34 cellular contexts compared by ENCODE assay signal in the genomic region with DNA sequence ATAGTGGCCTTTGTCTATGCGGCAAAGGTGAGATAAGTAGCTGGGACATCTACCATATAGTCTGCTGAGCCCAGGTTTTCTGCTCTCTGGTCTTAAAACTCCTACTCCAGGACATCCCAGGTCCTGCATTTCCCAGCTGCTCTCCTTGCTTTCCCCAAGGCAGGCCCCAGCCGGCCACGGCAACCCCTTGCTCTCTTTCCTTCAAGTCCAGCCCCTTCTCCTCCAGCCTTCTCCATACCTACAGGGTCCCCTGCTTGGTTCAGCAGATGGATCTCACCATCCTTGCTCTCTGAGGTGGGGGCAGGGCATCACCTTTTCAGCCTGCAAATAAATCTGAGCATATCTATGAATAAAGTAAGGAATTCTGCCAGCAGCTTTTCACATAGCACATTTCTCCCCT. TPM values are rescaled to one million over a fixed set of nuclear protein-coding genes. Genes with fewer than 3 reads are reported as not detected.
DNase-seq lines count a peak whose midpoint lies in the region; ATAC-seq lines count a peak whose summit lies in the region.
"Had no signal": no experiment of that assay in that cellular context is flagged by ENCODE, and none has a peak within 500 bp of the region (broad histone marks: within the 10 kb centered on the region; RNA-seq: fewer than 3 reads in every experiment).

No MANE protein-coding gene starts in this region.

- peaks cover 45% of the 10 kb centered on the region for H3K36me3 ChIP-seq in CD4-positive, alpha-beta memory T cell (ENCODE audit: insufficient read depth, low read length)
- H3K36me3 ChIP-seq: colonic mucosa, pancreas had no signal

- CTCF ChIA-PET in activated CD4-positive, alpha-beta T cell treated with anti-CD3 and anti-CD28 coated beads, Interleukin-2, amount 10 ng/mL, durations not matched to agents 7 days and 5 days (lab: Charles Lee): interaction anchor here (1.5 to 5.0 kb wide), 5 partner anchors 10 to 191 kb away, joined by 3 to 20 read pairs (median 4); no protein-coding TSS in a partner anchor
- CTCF ChIA-PET in CD4-positive, alpha-beta memory T cell (lab: Charles Lee; ENCODE audit: partially characterized antibody): interaction anchor here (0.7 to 5.6 kb wide), 7 partner anchors 10 to 275 kb away, joined by 3 to 42 read pairs (median 4); a partner anchor contains a TSS
- CTCF ChIA-PET in activated CD8-positive, alpha-beta T cell treated with anti-CD3 and anti-CD28 coated beads, Interleukin-2, amount 10 ng/mL, durations not matched to agents 7 days and 5 days (lab: Charles Lee): interaction anchor here (1.6 to 6.1 kb wide), 3 partner anchors 9 to 297 kb away, joined by 3 to 47 read pairs (median 12); no protein-coding TSS in a partner anchor

- no peaks in the 10 kb centered on the region for H3K27me3 Mint-ChIP-seq in activated CD4-positive, alpha-beta T cell treated with anti-CD3 and anti-CD28 coated beads, Interleukin-2, amount 10 ng/mL, durations not matched to agents 7 days and 5 days
- no peaks in the 10 kb centered on the region for H3K27me3 Mint-ChIP-seq in CD4-positive, alpha-beta memory T cell
- H3K27me3 Mint-ChIP-seq in activated CD8-positive, alpha-beta T cell treated with anti-CD3 and anti-CD28 coated beads, Interleukin-2, amount 10 ng/mL, durations not matched to agents 7 days and 5 days (ENCODE audit: low read depth): no peaks in the 10 kb centered on the region
- H3K27me3 Mint-ChIP-seq in immature natural killer cell (ENCODE audit: low read depth in 3 of 3): peaks cover 0 to 10% (median 0%) of the 10 kb centered on the region in 3 donors

- peaks cover 94% of the 10 kb centered on the region for H3K4me1 Mint-ChIP-seq in activated CD4-positive, alpha-beta T cell treated with anti-CD3 and anti-CD28 coated beads, Interleukin-2, amount 10 ng/mL, durations not matched to agents 7 days and 5 days
- peaks cover 85 to 100% (median 92%) of the 10 kb centered on the region in 4 donors for H3K4me1 Mint-ChIP-seq in CD4-positive, alpha-beta memory T cell
- H3K4me1 Mint-ChIP-seq in activated CD8-positive, alpha-beta T cell treated with anti-CD3 and anti-CD28 coated beads, Interleukin-2, amount 10 ng/mL, durations not matched to agents 7 days and 5 days (ENCODE audit: low read depth): peaks cover 97% of the 10 kb centered on the region
- peaks cover 98 to 100% of the 10 kb centered on the region in 2 donors for H3K4me1 Mint-ChIP-seq in immature natural killer cell

- ATAC-seq in activated CD8-positive, alpha-beta T cell treated with anti-CD3 and anti-CD28 coated beads, Interleukin-2, amount 10 ng/mL, durations not matched to agents 7 days and 5 days: no peak
- ATAC-seq in GM21717 (IDR thresholded peaks at IDR 0.05; ENCODE audit: unreplicated experiment): no peak
- ATAC-seq in GM21526 (IDR thresholded peaks at IDR 0.05; ENCODE audit: low FRiP score, unreplicated experiment): no peak
- ATAC-seq: A549, pancreas, PC-3, SK-N-SH treated with all-trans-retinoic acid at 6 μM for 48 hours had no signal

- POLR2A ChIA-PET in activated CD4-positive, alpha-beta T cell treated with anti-CD3 and anti-CD28 coated beads, Interleukin-2, amount 10 ng/mL, durations not matched to agents 7 days and 5 days (lab: Charles Lee): no interaction called here
- POLR2A ChIA-PET in CD4-positive, alpha-beta memory T cell (lab: Charles Lee; ENCODE audit: partially characterized antibody): interaction anchor here (1.2 to 12.4 kb wide), 16 partner anchors 8 to 378 kb away, joined by 3 to 593 read pairs (median 114); a partner anchor contains a TSS
- POLR2A ChIA-PET in activated CD8-positive, alpha-beta T cell treated with anti-CD3 and anti-CD28 coated beads, Interleukin-2, amount 10 ng/mL, durations not matched to agents 7 days and 5 days (lab: Charles Lee): interaction anchor here (1.0 to 2.0 kb wide), 4 partner anchors 8 to 296 kb away, joined by 3 to 13 read pairs (median 5); a partner anchor contains a TSS

- H3K4me3 ChIP-seq in CD4-positive, alpha-beta memory T cell (ENCODE audit: low read length in 2 of 2): peak overlapping the region in 1 of 2 donors; percentile 20
- H3K4me3 ChIP-seq: A549, colonic mucosa, mucosa of descending colon, pancreas had no signal

- H3K36me3 Mint-ChIP-seq in activated CD4-positive, alpha-beta T cell treated with anti-CD3 and anti-CD28 coated beads, Interleukin-2, amount 10 ng/mL, durations not matched to agents 7 days and 5 days (ENCODE audit: low read depth): peaks cover 74% of the 10 kb centered on the region
- peaks cover 55 to 59% of the 10 kb centered on the region in 2 donors for H3K36me3 Mint-ChIP-seq in CD4-positive, alpha-beta memory T cell
- peaks cover 69% of the 10 kb centered on the region for H3K36me3 Mint-ChIP-seq in activated CD8-positive, alpha-beta T cell treated with anti-CD3 and anti-CD28 coated beads, Interleukin-2, amount 10 ng/mL, durations not matched to agents 7 days and 5 days (ENCODE audit: low read depth)
- peaks cover 36 to 57% (median 40%) of the 10 kb centered on the region in 3 donors for H3K36me3 Mint-ChIP-seq in immature natural killer cell

- peak overlapping the region; percentile 56 for H3K27ac ChIP-seq in CD4-positive, alpha-beta memory T cell (ENCODE audit: low read depth, low read length)
- H3K27ac ChIP-seq: A549, colonic mucosa, pancreas had no signal

- H3K27me3 ChIP-seq in CD4-positive, alpha-beta memory T cell (ENCODE audit: insufficient read depth, low read length): no peaks in the 10 kb centered on the region
- H3K27me3 ChIP-seq: colonic mucosa, pancreas had no signal

- H3K27ac Mint-ChIP-seq in activated CD4-positive, alpha-beta T cell treated with anti-CD3 and anti-CD28 coated beads, Interleukin-2, amount 10 ng/mL, durations not matched to agents 7 days and 5 days: peak overlapping the region; percentile 48
- peak overlapping the region; percentile 86 to 97 (median 96) for H3K27ac Mint-ChIP-seq in CD4-positive, alpha-beta memory T cell
- H3K27ac Mint-ChIP-seq in activated CD8-positive, alpha-beta T cell treated with anti-CD3 and anti-CD28 coated beads, Interleukin-2, amount 10 ng/mL, durations not matched to agents 7 days and 5 days: peak overlapping the region; percentile 71
- peak overlapping the region; percentile 85 to 97 (median 93) for H3K27ac Mint-ChIP-seq in immature natural killer cell

- peak overlapping the region; percentile 58 for H3K4me3 Mint-ChIP-seq in activated CD4-positive, alpha-beta T cell treated with anti-CD3 and anti-CD28 coated beads, Interleukin-2, amount 10 ng/mL, durations not matched to agents 7 days and 5 days
- H3K4me3 Mint-ChIP-seq in CD4-positive, alpha-beta memory T cell: peak overlapping the region; percentile 92 to 100 (median 98)
- no peak overlapping the region for H3K4me3 Mint-ChIP-seq in activated CD8-positive, alpha-beta T cell treated with anti-CD3 and anti-CD28 coated beads, Interleukin-2, amount 10 ng/mL, durations not matched to agents 7 days and 5 days
- H3K4me3 Mint-ChIP-seq in immature natural killer cell: peak overlapping the region in 4 of 5 donors; percentile 10 to 51 (median 14)
- H3K4me3 Mint-ChIP-seq: neural crest cell had no signal

- H3K4me1 ChIP-seq in CD4-positive, alpha-beta memory T cell (ENCODE audit: insufficient read depth, low read length): peaks cover 98% of the 10 kb centered on the region
- H3K4me1 ChIP-seq: A549, colonic mucosa, pancreas had no signal

- intact Hi-C loops in CD4-positive, alpha-beta memory T cell (cut with micrococcal nuclease): loop anchor here (1.0 kb wide), 1 partner anchor 9 kb away; no protein-coding TSS in a partner anchor

- H3K9me3 ChIP-seq in CD4-positive, alpha-beta memory T cell (ENCODE audit: control insufficient read depth in 1 of 2, low read length in 2 of 2): no peaks in the 10 kb centered on the region
- H3K9me3 ChIP-seq: A549, colonic mucosa, mucosa of descending colon, pancreas had no signal

- peaks cover 6% of the 10 kb centered on the region for H3K9me3 Mint-ChIP-seq in activated CD4-positive, alpha-beta T cell treated with anti-CD3 and anti-CD28 coated beads, Interleukin-2, amount 10 ng/mL, durations not matched to agents 7 days and 5 days
- peaks cover 0 to 6% (median 0%) of the 10 kb centered on the region in 8 donors for H3K9me3 Mint-ChIP-seq in CD4-positive, alpha-beta memory T cell
- H3K9me3 Mint-ChIP-seq in activated CD8-positive, alpha-beta T cell treated with anti-CD3 and anti-CD28 coated beads, Interleukin-2, amount 10 ng/mL, durations not matched to agents 7 days and 5 days (ENCODE audit: insufficient read depth): no peaks in the 10 kb centered on the region
- H3K9me3 Mint-ChIP-seq in immature natural killer cell: no peaks in the 10 kb centered on the region
- H3K9me3 Mint-ChIP-seq: neural crest cell had no signal

- DNase-seq in activated CD4-positive, alpha-beta T cell treated with anti-CD3 and anti-CD28 coated beads, Interleukin-2, amount 10 ng/mL, durations not matched to agents 7 days and 5 days: no peak
- DNase-seq in activated CD4-positive, alpha-beta T cell treated with anti-CD3 and anti-CD28 coated beads, Interleukin-2, amount 50 U/mL, for 1 hour: no peak
- DNase-seq in CD4-positive, alpha-beta memory T cell: peak in 1 of 5 donors; percentile 37
- no peak for DNase-seq in activated CD8-positive, alpha-beta T cell treated with anti-CD3 and anti-CD28 coated beads, Interleukin-2, amount 10 ng/mL, durations not matched to agents 7 days and 5 days
- DNase-seq in immature natural killer cell (no peak), NCI-H2107 (lab: John Stamatoyannopoulos, UW) (no peak)
- DNase-seq: activated effector memory CD4-positive, alpha-beta T cell treated with Interleukin-2 at 50 U/mL for 16 hours; colonic mucosa; DMS53; effector CD8-positive, alpha-beta T cell; foreskin fibroblast; GDM1; head of caudate nucleus; kidney; mucosa of descending colon; NCI-H1048; NCI-H1694 treated with DMSO at 0.1 percent for 48 hours; NCI-H2171 treated with DMSO at 0.1 percent for 48 hours; NK-92 treated with Interleukin-12 subunit alpha and Interleukin-12 subunit beta, amount 100 ng/mL, for 24 hours; pancreas; PC-3; retina; small intestine; stimulated activated CD4-positive, alpha-beta T cell treated with anti-CD3 and anti-CD28 coated beads, Interleukin-1b, Interleukin-23, amount 100 ng/mL, for 48 hours; T1000; trophoblast cell had no signal

RNA-seq across cellular contexts. Expression of a gene that starts 8.7 kb away (rescaled TPM):
- total RNA-seq in activated CD4-positive, alpha-beta T cell treated with anti-CD3 and anti-CD28 coated beads, Interleukin-2, amount 10 ng/mL, durations not matched to agents 7 days and 5 days: 100 to 1,000 TPM; 111 to 149 TPM
- total RNA-seq in CD4-positive, alpha-beta memory T cell: 100 to 1,000 TPM; 296 to 297 TPM
- polyA plus RNA-seq in CD4-positive, alpha-beta memory T cell: 100 to 1,000 TPM; 415 to 679 TPM
- total RNA-seq in activated CD8-positive, alpha-beta T cell treated with anti-CD3 and anti-CD28 coated beads, Interleukin-2, amount 10 ng/mL, durations not matched to agents 7 days and 5 days: 10 to 100 TPM; 56.3 to 63.3 TPM
- 100 to 1,000 TPM; 123 to 291 (median 123) TPM for polyA plus RNA-seq in immature natural killer cell
- total RNA-seq: bronchial epithelial cell, LHCN-M2, PC-3 had no signal
- polyA plus RNA-seq: A549 had no signal

RNA-seq across cellular contexts. Expression of a gene that starts 29.5 kb away (rescaled TPM):
- total RNA-seq in activated CD4-positive, alpha-beta T cell treated with anti-CD3 and anti-CD28 coated beads, Interleukin-2, amount 10 ng/mL, durations not matched to agents 7 days and 5 days: 10 to 100 TPM; 18.1 to 19.6 TPM
- 10 to 100 TPM; 93.7 to 97.6 TPM for total RNA-seq in CD4-positive, alpha-beta memory T cell
- polyA plus RNA-seq in CD4-positive, alpha-beta memory T cell: 10 to 100 TPM; 36.6 to 69.2 TPM
- total RNA-seq in activated CD8-positive, alpha-beta T cell treated with anti-CD3 and anti-CD28 coated beads, Interleukin-2, amount 10 ng/mL, durations not matched to agents 7 days and 5 days: 10 to 100 TPM; 19.0 to 20.2 TPM
- polyA plus RNA-seq in immature natural killer cell: 10 to 100 TPM; 19.1 to 71.4 (median 25.7) TPM
- total RNA-seq: bronchial epithelial cell, LHCN-M2, neural crest cell, PC-3 had no signal
- polyA plus RNA-seq: A549 had no signal

RNA-seq across cellular contexts. Expression of a gene that starts 54.3 kb away (rescaled TPM):
- total RNA-seq in activated CD4-positive, alpha-beta T cell treated with anti-CD3 and anti-CD28 coated beads, Interleukin-2, amount 10 ng/mL, durations not matched to agents 7 days and 5 days: not detected
- total RNA-seq in CD4-positive, alpha-beta memory T cell: 1 to 10 TPM; 1.6 to 2.3 TPM
- not detected for polyA plus RNA-seq in CD4-positive, alpha-beta memory T cell
- not detected for total RNA-seq in activated CD8-positive, alpha-beta T cell treated with anti-CD3 and anti-CD28 coated beads, Interleukin-2, amount 10 ng/mL, durations not matched to agents 7 days and 5 days
- polyA plus RNA-seq in immature natural killer cell: under 1 TPM in 1 of 3 donors, not detected in 2; 0.87 TPM
- total RNA-seq: activated CD8-positive, alpha-beta memory T cell treated with anti-CD3 and anti-CD28 coated beads for 36 hours; bronchial epithelial cell; LHCN-M2; PC-3 had no signal

RNA-seq across cellular contexts. Expression of a gene that starts 54.7 kb away (rescaled TPM):
- total RNA-seq in activated CD4-positive, alpha-beta T cell treated with anti-CD3 and anti-CD28 coated beads, Interleukin-2, amount 10 ng/mL, durations not matched to agents 7 days and 5 days: not detected
- 1 to 10 TPM; 1.1 to 2.6 TPM for total RNA-seq in CD4-positive, alpha-beta memory T cell
- under 1 TPM in 1 of 2 donors, not detected in 1; 0.26 TPM for polyA plus RNA-seq in CD4-positive, alpha-beta memory T cell
- not detected for total RNA-seq in activated CD8-positive, alpha-beta T cell treated with anti-CD3 and anti-CD28 coated beads, Interleukin-2, amount 10 ng/mL, durations not matched to agents 7 days and 5 days
- under 1 TPM in 1 of 3 donors, not detected in 2; 0.97 TPM for polyA plus RNA-seq in immature natural killer cell
- total RNA-seq: activated CD8-positive, alpha-beta memory T cell treated with anti-CD3 and anti-CD28 coated beads for 36 hours; LHCN-M2; PC-3 had no signal

Comparison
In these comparisons a context has a peak if more than half of its experiments do, and no peak if none do; other contexts are left out.
1. RNA of a gene that starts 29.5 kb away (total RNA-seq): 93.7 to 97.6 TPM in CD4-positive, alpha-beta memory T cell; 19.0 to 20.2 TPM in activated CD8-positive, alpha-beta T cell treated with anti-CD3 and anti-CD28 coated beads, Interleukin-2, amount 10 ng/mL, durations not matched to agents 7 days and 5 days and 18.1 to 19.6 TPM in activated CD4-positive, alpha-beta T cell treated with anti-CD3 and anti-CD28 coated beads, Interleukin-2, amount 10 ng/mL, durations not matched to agents 7 days and 5 days; every median in the first group is over 4 times any median in the second.
2. Peak in every context shown above with its lines, with median percentiles within 50 percentile points of each other: H3K27ac Mint-ChIP-seq.